In genomic region chr3:185363662-185364203, GRCh38 we compare ENCODE assay signal across 8 cellular contexts. TPM values are rescaled to one million over a fixed set of nuclear protein-coding genes. Genes with fewer than 3 reads are reported as not detected.
DNase-seq lines count a peak whose midpoint lies in the region; ATAC-seq lines count a peak whose summit lies in the region.

No MANE protein-coding gene starts in this region.

- ATAC-seq in GM18907 (IDR thresholded peaks at IDR 0.05; ENCODE audit: unreplicated experiment) (peak; percentile 39), HG03342 (IDR thresholded peaks at IDR 0.05; ENCODE audit: unreplicated experiment) (peak; percentile 34)
- ATAC-seq in activated naive CD8-positive, alpha-beta T cell treated with anti-CD3 and anti-CD28 coated beads, Interleukin-2, amount 10 ng/mL, durations not matched to agents 7 days and 5 days (ENCODE audit: low read depth), result peak; percentile 45

- H3K27ac Mint-ChIP-seq in activated naive CD8-positive, alpha-beta T cell treated with anti-CD3 and anti-CD28 coated beads, Interleukin-2, amount 10 ng/mL, durations not matched to agents 7 days and 5 days, result no peak overlapping the region
- H3K27ac Mint-ChIP-seq in stimulated activated naive CD8-positive, alpha-beta T cell treated with anti-CD3 and anti-CD28 coated beads, Interleukin-15, Interleukin-2, amounts not matched to agents 100 ng/mL and 50 ng/mL, for 24 hours, result no peak overlapping the region

- POLR2A ChIA-PET in activated naive CD8-positive, alpha-beta T cell treated with anti-CD3 and anti-CD28 coated beads, Interleukin-2, amount 10 ng/mL, durations not matched to agents 7 days and 5 days (lab: Charles Lee), result no interaction called here

- H3K4me1 Mint-ChIP-seq in activated naive CD8-positive, alpha-beta T cell treated with anti-CD3 and anti-CD28 coated beads, Interleukin-2, amount 10 ng/mL, durations not matched to agents 7 days and 5 days, result peaks cover 10% of the 10 kb centered on the region
- H3K4me1 Mint-ChIP-seq in stimulated activated naive CD8-positive, alpha-beta T cell treated with anti-CD3 and anti-CD28 coated beads, Interleukin-15, Interleukin-2, amounts not matched to agents 100 ng/mL and 50 ng/mL, for 24 hours (ENCODE audit: low read depth), result peaks cover 15% of the 10 kb centered on the region

- no peaks in the 10 kb centered on the region for H3K36me3 Mint-ChIP-seq in activated naive CD8-positive, alpha-beta T cell treated with anti-CD3 and anti-CD28 coated beads, Interleukin-2, amount 10 ng/mL, durations not matched to agents 7 days and 5 days
- no peaks in the 10 kb centered on the region for H3K36me3 Mint-ChIP-seq in stimulated activated naive CD8-positive, alpha-beta T cell treated with anti-CD3 and anti-CD28 coated beads, Interleukin-15, Interleukin-2, amounts not matched to agents 100 ng/mL and 50 ng/mL, for 24 hours (ENCODE audit: low read depth)

- H3K9me3 Mint-ChIP-seq in activated naive CD8-positive, alpha-beta T cell treated with anti-CD3 and anti-CD28 coated beads, Interleukin-2, amount 10 ng/mL, durations not matched to agents 7 days and 5 days, result no peaks in the 10 kb centered on the region
- H3K9me3 Mint-ChIP-seq in stimulated activated naive CD8-positive, alpha-beta T cell treated with anti-CD3 and anti-CD28 coated beads, Interleukin-15, Interleukin-2, amounts not matched to agents 100 ng/mL and 50 ng/mL, for 24 hours, result no peaks in the 10 kb centered on the region

- peaks cover 63% of the 10 kb centered on the region for H3K27me3 Mint-ChIP-seq in activated naive CD8-positive, alpha-beta T cell treated with anti-CD3 and anti-CD28 coated beads, Interleukin-2, amount 10 ng/mL, durations not matched to agents 7 days and 5 days
- H3K27me3 Mint-ChIP-seq in stimulated activated naive CD8-positive, alpha-beta T cell treated with anti-CD3 and anti-CD28 coated beads, Interleukin-15, Interleukin-2, amounts not matched to agents 100 ng/mL and 50 ng/mL, for 24 hours, result peaks cover 73% of the 10 kb centered on the region

- no peak for DNase-seq in activated naive CD8-positive, alpha-beta T cell treated with anti-CD3 and anti-CD28 coated beads, Interleukin-2, amount 10 ng/mL, durations not matched to agents 7 days and 5 days
- DNase-seq in iPS-NIHi11 (ENCODE audit: low spot score), result peak; percentile 14
- DNase-seq in NCI-H1930 (lab: John Stamatoyannopoulos, UW), result no peak
- no peak for DNase-seq in MV-4-11 (lab: John Stamatoyannopoulos, UW)
- no peak for DNase-seq in 8988T

- peak overlapping the region; percentile 85 for H3K4me3 Mint-ChIP-seq in activated naive CD8-positive, alpha-beta T cell treated with anti-CD3 and anti-CD28 coated beads, Interleukin-2, amount 10 ng/mL, durations not matched to agents 7 days and 5 days
- H3K4me3 Mint-ChIP-seq in stimulated activated naive CD8-positive, alpha-beta T cell treated with anti-CD3 and anti-CD28 coated beads, Interleukin-15, Interleukin-2, amounts not matched to agents 100 ng/mL and 50 ng/mL, for 24 hours, result peak overlapping the region; percentile 79

RNA-seq across cellular contexts. Expression of gene MAP3K13, which starts 0.8 kb away (rescaled TPM):
- total RNA-seq in activated naive CD8-positive, alpha-beta T cell treated with anti-CD3 and anti-CD28 coated beads, Interleukin-2, amount 10 ng/mL, durations not matched to agents 7 days and 5 days, result 10 to 100 TPM; 11.4 to 12.5 TPM
